Comparison of ENCODE assay signal across 20 cellular contexts in genomic region chr7:134704827-134705226, GRCh38. TPM values are rescaled to one million over a fixed set of nuclear protein-coding genes. Genes with fewer than 3 reads are reported as not detected.
A peak's percentile ranks its signal among the peaks of the same experiment; 100 is the strongest.
DNase-seq lines count a peak whose midpoint lies in the region; ATAC-seq and TF ChIP-seq lines count a peak whose summit lies in the region.
"Had no signal": no experiment of that assay in that cellular context is flagged by ENCODE, and none has a peak within 500 bp of the region (broad histone marks: within the 10 kb centered on the region; RNA-seq: fewer than 3 reads in every experiment).

No MANE protein-coding gene starts in this region.

- H3K9me3 ChIP-seq in adrenal gland (replicated peaks in 1 of 3) (no peaks in the 10 kb centered on the region), gastroesophageal sphincter (no peaks in the 10 kb centered on the region), transverse colon (no peaks in the 10 kb centered on the region)
- H3K9me3 ChIP-seq: A549 had no signal

- ATAC-seq in gastroesophageal sphincter (no peak), GM19452 (IDR thresholded peaks at IDR 0.05; ENCODE audit: unreplicated experiment) (no peak)
- ATAC-seq in stimulated activated memory B cell treated with anti-CD40 and anti-IgM and Interleukin-4, amounts not matched to agents 10 μg/mL and 1 μg/mL and 100 μg/mL, for 72 hours, result peak; percentile 36
- ATAC-seq in naive thymus-derived CD8-positive, alpha-beta T cell, result no peak
- no peak for ATAC-seq in stimulated activated naive CD8-positive, alpha-beta T cell treated with anti-CD3 and anti-CD28 coated beads, Interleukin-15, Interleukin-2, amounts not matched to agents 100 U/mL and 50 U/mL, for 24 hours
- ATAC-seq: PC-3 had no signal

- no peaks in the 10 kb centered on the region for H3K4me1 Mint-ChIP-seq in stimulated activated memory B cell treated with anti-CD40 and anti-IgM and Interleukin-4, amounts not matched to agents 10 μg/mL and 1 μg/mL and 100 μg/mL, for 72 hours
- H3K4me1 Mint-ChIP-seq in naive thymus-derived CD8-positive, alpha-beta T cell, result peaks cover 0 to 2% (median 0%) of the 10 kb centered on the region in 4 donors

- H3K36me3 Mint-ChIP-seq in stimulated activated memory B cell treated with anti-CD40 and anti-IgM and Interleukin-4, amounts not matched to agents 10 μg/mL and 1 μg/mL and 100 μg/mL, for 72 hours, result no peaks in the 10 kb centered on the region
- no peaks in the 10 kb centered on the region for H3K36me3 Mint-ChIP-seq in naive thymus-derived CD8-positive, alpha-beta T cell

- TF ChIP-seq EP300 in gastroesophageal sphincter (IDR thresholded peaks at IDR 0.05) (no peak), transverse colon (IDR thresholded peaks at IDR 0.05; ENCODE audit: low read depth) (no peak)

- WGBS in adrenal gland, 4 donors, result 86 to 94% (median 89%) methylated on average over 5 of the region's 5 CpGs
- WGBS in gastroesophageal sphincter (ENCODE audit: low coverage in 1 of 2), 2 donors, result 91 to 100% methylated on average over 4 to 5 of the region's 5 CpGs
- 85 to 100% methylated on average over 3 to 5 of the region's 5 CpGs for WGBS in transverse colon (ENCODE audit: low coverage in 1 of 2), 2 donors

- POLR2A ChIA-PET in naive thymus-derived CD8-positive, alpha-beta T cell (lab: Charles Lee), result no interaction called here

- H3K4me1 ChIP-seq in adrenal gland (replicated peaks in 1 of 2), result no peaks in the 10 kb centered on the region
- peaks cover 4 to 77% (median 9%) of the 10 kb centered on the region in 3 donors for H3K4me1 ChIP-seq in gastroesophageal sphincter
- peaks cover 0 to 14% (median 0%) of the 10 kb centered on the region in 4 donors for H3K4me1 ChIP-seq in transverse colon

- TF ChIP-seq POLR2A in adrenal gland (IDR thresholded peaks at IDR 0.05) (no peak), gastroesophageal sphincter (IDR thresholded peaks at IDR 0.05) (no peak), transverse colon (IDR thresholded peaks at IDR 0.05) (no peak)

- H3K27ac ChIP-seq in adrenal gland (peak overlapping the region in 4 of 5 donors; percentile 7 to 72 (median 50)), gastroesophageal sphincter (peak overlapping the region; percentile 88 to 91 (median 90)), transverse colon (peak overlapping the region in 3 of 4 donors; percentile 63 to 77 (median 64))
- H3K27ac ChIP-seq: C4-2B, RWPE1 had no signal

- H3K27me3 Mint-ChIP-seq in stimulated activated memory B cell treated with anti-CD40 and anti-IgM and Interleukin-4, amounts not matched to agents 10 μg/mL and 1 μg/mL and 100 μg/mL, for 72 hours, result no peaks in the 10 kb centered on the region
- no peaks in the 10 kb centered on the region for H3K27me3 Mint-ChIP-seq in naive thymus-derived CD8-positive, alpha-beta T cell

- TF ChIP-seq CTCF in adrenal gland (IDR thresholded peaks at IDR 0.05), result no peak
- no peak for TF ChIP-seq CTCF in gastroesophageal sphincter (IDR thresholded peaks at IDR 0.05)
- no peak for TF ChIP-seq CTCF in transverse colon (IDR thresholded peaks at IDR 0.05)

- DNase-seq in adrenal gland, result no peak
- DNase-seq in transverse colon, result no peak
- no peak for DNase-seq in naive thymus-derived CD8-positive, alpha-beta T cell
- no peak for DNase-seq in cardiac septum (ENCODE audit: low spot score)
- no peak for DNase-seq in stimulated activated naive CD8-positive, alpha-beta T cell treated with anti-CD3 and anti-CD28 coated beads, Interleukin-15, Interleukin-2, amounts not matched to agents 100 U/mL and 50 U/mL, for 24 hours
- DNase-seq: DMS 273 treated with DMSO at 0.1 percent for 48 hours, GF-D8, KG1, NCI-H1048, NCI-H1436 treated with DMSO at 0.1 percent for 48 hours, NCI-H2029 treated with DMSO at 0.1 percent for 48 hours, NCI-H2171 treated with DMSO at 0.1 percent for 48 hours, NCI-H748 treated with DMSO at 0.1 percent for 48 hours, PC-3 had no signal

- intact Hi-C loops in adrenal gland (cut with DNase I) (no loop called here), transverse colon (cut with DNase I; ENCODE audit: low total_unique reads) (no loop called here), cardiac septum (cut with DNase I) (no loop called here)

- no peak overlapping the region for H3K27ac Mint-ChIP-seq in stimulated activated memory B cell treated with anti-CD40 and anti-IgM and Interleukin-4, amounts not matched to agents 10 μg/mL and 1 μg/mL and 100 μg/mL, for 72 hours
- no peak overlapping the region for H3K27ac Mint-ChIP-seq in naive thymus-derived CD8-positive, alpha-beta T cell

- no peak overlapping the region for H3K4me3 ChIP-seq in adrenal gland
- H3K4me3 ChIP-seq in gastroesophageal sphincter, result no peak overlapping the region
- no peak overlapping the region for H3K4me3 ChIP-seq in transverse colon
- H3K4me3 ChIP-seq: A549 had no signal

- in situ Hi-C loops in transverse colon (cut with MboI; ENCODE audit: low pct_ligation_motif_present in 1 of 4, low pct_unique_long_range_greater_than_20kb in 1 of 4, low sequenced_read_pairs in 3 of 4), result no loop called here

- no peaks in the 10 kb centered on the region for H3K36me3 ChIP-seq in adrenal gland (replicated peaks in 1 of 2)
- H3K36me3 ChIP-seq in gastroesophageal sphincter, result no peaks in the 10 kb centered on the region
- no peaks in the 10 kb centered on the region for H3K36me3 ChIP-seq in transverse colon

- H3K27me3 ChIP-seq in adrenal gland (no peaks in the 10 kb centered on the region), gastroesophageal sphincter (no peaks in the 10 kb centered on the region), transverse colon (no peaks in the 10 kb centered on the region)

- H3K4me3 Mint-ChIP-seq in stimulated activated memory B cell treated with anti-CD40 and anti-IgM and Interleukin-4, amounts not matched to agents 10 μg/mL and 1 μg/mL and 100 μg/mL, for 72 hours, result no peak overlapping the region
- H3K4me3 Mint-ChIP-seq in naive thymus-derived CD8-positive, alpha-beta T cell, result no peak overlapping the region

- H3K9me3 Mint-ChIP-seq in stimulated activated memory B cell treated with anti-CD40 and anti-IgM and Interleukin-4, amounts not matched to agents 10 μg/mL and 1 μg/mL and 100 μg/mL, for 72 hours, result no peaks in the 10 kb centered on the region
- no peaks in the 10 kb centered on the region for H3K9me3 Mint-ChIP-seq in naive thymus-derived CD8-positive, alpha-beta T cell

RNA-seq across cellular contexts. Expression of gene BPGM, which starts 58.2 kb away (rescaled TPM):
- total RNA-seq in adrenal gland (10 to 100 TPM; 12.1 to 23.2 (median 17.2) TPM), gastroesophageal sphincter (10 to 100 TPM; 16.0 to 35.6 (median 29.6) TPM), transverse colon (10 to 100 TPM in 2 of 4 donors, 1 to 10 TPM in 1, under 1 TPM in 1; 0.40 to 13.2 (median 7.2) TPM), cardiac septum (13.2 TPM)
- polyA plus RNA-seq in adrenal gland, result 10 to 100 TPM; 17.6 to 33.2 (median 21.0) TPM
- total RNA-seq in naive thymus-derived CD8-positive, alpha-beta T cell, result 10 to 100 TPM; 25.1 to 26.3 TPM
- polyA plus RNA-seq in naive thymus-derived CD8-positive, alpha-beta T cell, result 10 to 100 TPM; 17.2 to 30.1 (median 21.3) TPM
